In genomic region chr2:237196866-237197618, GRCh38 we compare ENCODE assay signal across 11 cellular contexts.
A peak's percentile ranks its signal among the peaks of the same experiment; 100 is the strongest.
DNase-seq lines count a peak whose midpoint lies in the region; ATAC-seq, FAIRE-seq and TF ChIP-seq lines count a peak whose summit lies in the region.
"Had no signal": no experiment of that assay in that cellular context is flagged by ENCODE, and none has a peak within 500 bp of the region (broad histone marks: within the 10 kb centered on the region; RNA-seq: fewer than 3 reads in every experiment).

No MANE protein-coding gene starts in this region.

- no peaks in the 10 kb centered on the region for H3K79me2 ChIP-seq in GM12878 (ENCODE audit: control insufficient read depth, insufficient read depth, low read length)

- no peaks in the 10 kb centered on the region for H4K20me1 ChIP-seq in GM12878 (ENCODE audit: control insufficient read depth, insufficient read depth)

- ATAC-seq in GM12878 = no peak; the same call in 2 of the 3 replicates
- no peak for ATAC-seq in lung (ENCODE audit: insufficient read depth, low FRiP score)
- no peak for ATAC-seq in activated CD4-positive, CD25-positive, alpha-beta regulatory T cell treated with anti-CD3 and anti-CD28 coated beads, Interleukin-2, amount 50 U/mL, for 24 hours

- no TSS peak for BruUV-seq in GM12878 (replicated peaks; lab: Mats Ljungman, UMichigan)

- H3K4me2 ChIP-seq in GM12878 (ENCODE audit: control insufficient read depth, insufficient read depth) = no peak overlapping the region

- DNase-seq in DMS153 treated with DMSO at 0.1 percent for 48 hours (lab: John Stamatoyannopoulos, UW; ENCODE audit: unreplicated experiment) = peak; percentile 64
- DNase-seq in NCI-H1092 (lab: John Stamatoyannopoulos, UW) = peak; percentile 10
- no peak for DNase-seq in GM12878 (ENCODE audit: low read depth, low spot score)
- DNase-seq in lung (ENCODE audit: low spot score) = peak; percentile 27
- DNase-seq in GM19240 (ENCODE audit: insufficient read length, low spot score) = no peak
- DNase-seq in stimulated activated naive CD4-positive, alpha-beta T cell treated with Interleukin-2 at 50 U/mL for 16 hours (lab: John Stamatoyannopoulos, UW) = no peak
- no peak for DNase-seq in C1 segment of cervical spinal cord (lab: John Stamatoyannopoulos, UW)
- DNase-seq: activated gamma-delta T cell, GOT3, NCI-H524 treated with DMSO at 0.1 percent for 48 hours had no signal

- H3K9me3 ChIP-seq in GM12878 (replicated peaks; ENCODE audit: control insufficient read depth, insufficient read depth, low read length) (no peaks in the 10 kb centered on the region; the same call in 2 of the 3 replicates), lung (ENCODE audit: control insufficient read depth in 2 of 2, insufficient read depth in 1 of 2, low read length in 1 of 2) (peaks cover 0 to 8% of the 10 kb centered on the region in 2 donors)

- no peak overlapping the region for H3K4me3 ChIP-seq in GM12878
- H3K4me3 ChIP-seq in lung = no peak overlapping the region

- SMC1A ChIA-PET in GM12878 (lab: Charles Lee; ENCODE audit: uncharacterized antibody, unreplicated experiment) = interaction anchor here (1.0 to 2.3 kb wide), 6 partner anchors 11 to 361 kb away, joined by 3 to 8 read pairs (median 4); no protein-coding TSS in a partner anchor

- 54% methylated on average over 6 of the region's 6 CpGs for WGBS in GM12878 (ENCODE audit: insufficient coverage, insufficient replicate concordance, low lambda C conversion rate, missing lambda C conversion rate)
- WGBS in lung, 2 donors = 82 to 85% methylated on average over 6 of the region's 6 CpGs

- CTCF ChIA-PET in GM12878 (lab: Yijun Ruan, JAX) = interaction anchor here (0.6 to 1.4 kb wide), 3 partner anchors 10 to 278 kb away, joined by 3 to 5 read pairs (median 3); no protein-coding TSS in a partner anchor

- H3K27ac ChIP-seq in GM12878 (ENCODE audit: control insufficient read depth, insufficient read depth) (no peak overlapping the region), lung (ENCODE audit: low read depth in 1 of 2, low read length in 1 of 2) (no peak overlapping the region)

- no peak for TF ChIP-seq RAD21 in GM12878 (IDR thresholded peaks at IDR 0.05; ENCODE audit: insufficient read depth, low read depth, low read length)

- TF ChIP-seq CTCF in GM12878 (IDR thresholded peaks at IDR 0.05 in 2 of 3, conservative IDR thresholded peaks at IDR 0.05 in 1 of 3; ENCODE audit: control insufficient read depth in 2 of 3, extremely low read depth in 1 of 3, insufficient read depth in 1 of 3, low read depth in 3 of 3, low read length in 3 of 3) (no peak), lung (IDR thresholded peaks at IDR 0.05; ENCODE audit: control extremely low read depth, extremely low read depth) (no peak)

- RAD21 ChIA-PET in GM12878 (lab: Charles Lee; ENCODE audit: unreplicated experiment) = interaction anchor here (1.3 kb wide), 2 partner anchors 11 to 31 kb away, joined by 5 read pairs; no protein-coding TSS in a partner anchor

- H3K36me3 ChIP-seq in GM12878 (ENCODE audit: control insufficient read depth in 2 of 2, insufficient read depth in 2 of 2, low read length in 1 of 2) = no peaks in the 10 kb centered on the region
- H3K36me3 ChIP-seq in lung (ENCODE audit: control insufficient read depth in 2 of 2, insufficient read depth in 2 of 2, low read length in 2 of 2) = no peaks in the 10 kb centered on the region

- in situ Hi-C loops in GM12878 (cut with MboI) = no loop called here

- H3K27me3 ChIP-seq in GM12878 (replicated peaks in 1 of 2; ENCODE audit: control insufficient read depth in 2 of 2, insufficient read depth in 2 of 2, low read length in 1 of 2) (no peaks in the 10 kb centered on the region; a peak in 3 of 4 replicates), lung (ENCODE audit: control insufficient read depth, insufficient read depth) (no peaks in the 10 kb centered on the region)

- H3K4me1 ChIP-seq in GM12878 (ENCODE audit: control insufficient read depth, insufficient read depth, low read length) (no peaks in the 10 kb centered on the region), lung (ENCODE audit: control insufficient read depth in 2 of 2, insufficient read depth in 2 of 2, low read length in 2 of 2) (no peaks in the 10 kb centered on the region)

- POLR2A ChIA-PET in GM12878 (lab: Charles Lee) = no interaction called here

- TF ChIP-seq POLR2A in GM12878 (IDR thresholded peaks at IDR 0.05; ENCODE audit: low read depth, low read length) = no peak

- no peak overlapping the region for H2AFZ ChIP-seq in GM12878 (ENCODE audit: control insufficient read depth, low read depth, low read length)

- intact Hi-C loops in GM12878 (cut with micrococcal nuclease; ENCODE audit: unreplicated experiment) = no loop called here

- FAIRE-seq in GM12878 (lab: Jason Lieb, UNC) = no peak

- no peak for TF ChIP-seq EP300 in GM12878 (IDR thresholded peaks at IDR 0.05; ENCODE audit: borderline replicate concordance in 1 of 2, control insufficient read depth in 1 of 2, low read depth in 2 of 2, low read length in 2 of 2)

- H3K9ac ChIP-seq in GM12878 (ENCODE audit: control insufficient read depth, insufficient read depth, low read length) = no peak overlapping the region

TF ChIP-seq in GM12878, 131 proteins besides CTCF, POLR2A, EP300 and RAD21:
- TF ChIP-seq NR2C2 (IDR thresholded peaks at IDR 0.05; ENCODE audit: borderline replicate concordance, control insufficient read depth, insufficient read length, low read depth) (no peak), SPI1 (IDR thresholded peaks at IDR 0.05; ENCODE audit: borderline replicate concordance, insufficient read depth, low read depth, low read length) (peak; percentile 42; the same call in 1 of the 2 replicates)

Comparison
In these comparisons a context has a peak if more than half of its experiments do, and no peak if none do; other contexts are left out.
1. DNase-seq: peak in DMS153 treated with DMSO at 0.1 percent for 48 hours (single experiment), NCI-H1092 (single experiment) and lung (single experiment); none in GM12878 (single experiment), GM19240 (single experiment), stimulated activated naive CD4-positive, alpha-beta T cell treated with Interleukin-2 at 50 U/mL for 16 hours (single experiment) and C1 segment of cervical spinal cord (0 of 14).